ENCODE assay signal across 17 cellular contexts in genomic region chr9:4844439-4844838, GRCh38.
"Had no signal": no experiment of that assay in that cellular context is flagged by ENCODE, and none has a peak within 500 bp of the region (broad histone marks: within the 10 kb centered on the region; RNA-seq: fewer than 3 reads in every experiment).

No MANE protein-coding gene starts in this region.

- H3K9me3 ChIP-seq: gastroesophageal sphincter, heart right ventricle, SJSA1 had no signal

- ATAC-seq: activated T-cell treated with anti-CD3 and anti-CD28 coated beads, Interleukin-2, amount 50 U/mL, for 4 hours; gastroesophageal sphincter; heart right ventricle; natural killer cell had no signal

- H3K4me1 Mint-ChIP-seq: endodermal cell had no signal

- H3K4me3 ChIP-seq: gastroesophageal sphincter, heart right ventricle, SJSA1 had no signal

- H3K27me3 ChIP-seq: gastroesophageal sphincter, heart right ventricle, SJSA1 had no signal

- FAIRE-seq: astrocyte had no signal

- H3K27ac Mint-ChIP-seq: endodermal cell, natural killer cell had no signal

- H3K27ac ChIP-seq: gastroesophageal sphincter, heart right ventricle, SJSA1 had no signal

- H3K4me3 Mint-ChIP-seq: activated T-cell treated with anti-CD3 and anti-CD28 coated beads, Interleukin-2, amount 50 U/mL, for 4 hours; endodermal cell; natural killer cell had no signal

- H3K36me3 ChIP-seq: SJSA1 had no signal

- H3K4me1 ChIP-seq: gastroesophageal sphincter, heart right ventricle, SJSA1 had no signal

- H3K9me3 Mint-ChIP-seq: activated T-cell treated with anti-CD3 and anti-CD28 coated beads, Interleukin-2, amount 50 U/mL, for 4 hours; endodermal cell; natural killer cell had no signal

- DNase-seq: activated naive CD4-positive, alpha-beta T cell; activated T-cell treated with anti-CD3 and anti-CD28 coated beads, Interleukin-2, amount 50 U/mL, for 4 hours; endodermal cell; erythroblast; heart right ventricle; mesenchymal stem cell; natural killer cell; retina; stimulated activated CD4-positive, alpha-beta T cell treated with anti-CD3 and anti-CD28 coated beads, Interleukin-15, amount 100 ng/mL, for 24 hours; stimulated activated CD4-positive, alpha-beta T cell treated with anti-CD3 and anti-CD28 coated beads, Interleukin-4, amount 100 ng/mL, for 1 hour; stimulated activated naive CD4-positive, alpha-beta T cell treated with Interleukin-2 at 50 U/mL for 16 hours; SW 1271; T-helper 9 cell; trophoblast cell had no signal
